In the genomic region with DNA sequence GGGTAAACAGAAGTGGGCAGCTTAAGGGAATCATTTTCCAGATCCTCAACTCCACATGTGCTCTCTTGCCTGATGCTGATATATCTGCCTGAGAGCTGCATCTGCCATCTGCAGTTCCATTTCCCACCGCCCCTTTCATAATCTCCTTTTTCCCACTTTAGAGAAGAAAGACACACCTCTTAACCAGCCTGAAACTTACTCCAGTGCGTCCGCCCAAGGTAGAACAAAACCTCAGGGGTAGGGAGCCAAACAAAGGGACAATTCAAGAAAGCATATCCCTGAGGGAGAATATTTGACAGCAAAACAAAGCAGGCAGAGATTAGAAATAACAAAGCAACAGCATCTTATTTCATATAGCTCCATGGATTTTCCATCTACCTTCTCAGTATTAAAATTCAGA, we compare ENCODE assay signal across 32 cellular contexts. TPM values are rescaled to one million over a fixed set of nuclear protein-coding genes. Genes with fewer than 3 reads are reported as not detected.
A peak's percentile ranks its signal among the peaks of the same experiment; 100 is the strongest.
DNase-seq lines count a peak whose midpoint lies in the region; ATAC-seq and TF ChIP-seq lines count a peak whose summit lies in the region.
"Had no signal": no experiment of that assay in that cellular context is flagged by ENCODE, and none has a peak within 500 bp of the region (broad histone marks: within the 10 kb centered on the region; RNA-seq: fewer than 3 reads in every experiment).

No MANE protein-coding gene starts in this region.

- H3K4me3 ChIP-seq in muscle layer of colon (ENCODE audit: low read depth in 1 of 2, low read length in 2 of 2): no peak overlapping the region
- no peak overlapping the region for H3K4me3 ChIP-seq in transverse colon
- H3K4me3 ChIP-seq: coronary artery, right lobe of liver had no signal

- in situ Hi-C loops in transverse colon (cut with MboI; ENCODE audit: low pct_ligation_motif_present in 1 of 4, low pct_unique_long_range_greater_than_20kb in 1 of 4, low sequenced_read_pairs in 3 of 4): loop anchor here in 1 of 4 donors (25.0 kb wide), 1 partner anchor 359 kb away; a partner anchor contains a TSS

- peaks cover 58% of the 10 kb centered on the region for H3K36me3 Mint-ChIP-seq in CD4-positive, alpha-beta T cell (ENCODE audit: low read depth)

- no peak for TF ChIP-seq CTCF in CD4-positive, alpha-beta T cell (IDR thresholded peaks at IDR 0.05)
- TF ChIP-seq CTCF in transverse colon (IDR thresholded peaks at IDR 0.05): no peak

- WGBS in transverse colon (ENCODE audit: low coverage in 1 of 2), 2 donors: 90 to 93% methylated on average over 3 of the region's 3 CpGs

- POLR2A ChIA-PET in CD4-positive, alpha-beta T cell (lab: Charles Lee): no interaction called here

- no peak for ATAC-seq in CD4-positive, alpha-beta T cell (ENCODE audit: poor library complexity)
- ATAC-seq: left ventricle myocardium superior, PC-3, right lobe of liver, Right ventricle myocardium inferior, T-helper 17 cell had no signal

- H3K36me3 ChIP-seq in muscle layer of colon (ENCODE audit: insufficient read depth, low read length) (peaks cover 28% of the 10 kb centered on the region), transverse colon (peaks cover 0 to 8% (median 0%) of the 10 kb centered on the region in 4 donors)
- H3K36me3 ChIP-seq: right lobe of liver had no signal

- H3K27ac ChIP-seq in CD4-positive, alpha-beta T cell (ENCODE audit: low read depth, low read length): no peak overlapping the region
- H3K27ac ChIP-seq in muscle layer of colon (ENCODE audit: low read depth, low read length) (peak overlapping the region; percentile 9), transverse colon (peak overlapping the region in 1 of 4 donors; percentile 22)
- H3K27ac ChIP-seq: coronary artery, epithelial cell of prostate, right lobe of liver had no signal

- peak overlapping the region; percentile 33 for H3K27ac Mint-ChIP-seq in CD4-positive, alpha-beta T cell
- H3K27ac Mint-ChIP-seq: progenitor cell of endocrine pancreas, T-helper 17 cell had no signal

- no peaks in the 10 kb centered on the region for H3K9me3 Mint-ChIP-seq in CD4-positive, alpha-beta T cell
- H3K9me3 Mint-ChIP-seq: CD4-positive, CD25-positive, alpha-beta regulatory T cell had no signal

- H3K27me3 ChIP-seq in CD4-positive, alpha-beta T cell (ENCODE audit: control insufficient read depth, insufficient read depth, low read length): no peaks in the 10 kb centered on the region
- H3K27me3 ChIP-seq in muscle layer of colon (ENCODE audit: control insufficient read depth in 1 of 2, insufficient read depth in 2 of 2, low read length in 2 of 2): no peaks in the 10 kb centered on the region
- H3K27me3 ChIP-seq in transverse colon: no peaks in the 10 kb centered on the region
- H3K27me3 ChIP-seq: right lobe of liver had no signal

- intact Hi-C loops in CD4-positive, alpha-beta T cell (cut with DNase I, micrococcal nuclease): loop anchor here in 1 of 2 experiments (10.0 kb wide), 1 partner anchor 1053 kb away; no protein-coding TSS in a partner anchor
- intact Hi-C loops in transverse colon (cut with DNase I; ENCODE audit: low total_unique reads): no loop called here

- CTCF ChIA-PET in CD4-positive, alpha-beta T cell (lab: Charles Lee): no interaction called here

- H3K9me3 ChIP-seq in CD4-positive, alpha-beta T cell (ENCODE audit: control insufficient read depth, low read length): no peaks in the 10 kb centered on the region
- H3K9me3 ChIP-seq in muscle layer of colon (ENCODE audit: low read length) (no peaks in the 10 kb centered on the region), transverse colon (no peaks in the 10 kb centered on the region)
- H3K9me3 ChIP-seq: right lobe of liver, SK-N-SH had no signal

- peaks cover 42% of the 10 kb centered on the region for H3K4me1 ChIP-seq in muscle layer of colon (ENCODE audit: insufficient read depth, low read length)
- H3K4me1 ChIP-seq in transverse colon: peaks cover 5 to 13% (median 8%) of the 10 kb centered on the region in 4 donors

- no peak overlapping the region for H3K4me3 Mint-ChIP-seq in CD4-positive, alpha-beta T cell
- H3K4me3 Mint-ChIP-seq: T-helper 17 cell had no signal

- no peak for DNase-seq in CD4-positive, alpha-beta T cell
- DNase-seq in NCI-H187 (lab: John Stamatoyannopoulos, UW) (peak; percentile 55 to 69), NCI-H69 (lab: John Stamatoyannopoulos, UW) (peak; percentile 39), NCI-H2081 (lab: John Stamatoyannopoulos, UW) (no peak), midbrain (lab: John Stamatoyannopoulos, UW) (no peak), transverse colon (no peak), SW 1271 (lab: John Stamatoyannopoulos, UW) (no peak)
- DNase-seq: activated CD4-positive, alpha-beta T cell treated with anti-CD3 and anti-CD28 coated beads, Interleukin-2, amount 50 U/mL, for 4 hours; activated CD8-positive, alpha-beta memory T cell treated with anti-CD3 and anti-CD28 coated beads, Interleukin-2, amount 50 U/mL, for 4 hours; activated naive CD4-positive, alpha-beta T cell; AML-193; caudate nucleus; CD4-positive, CD25-positive, alpha-beta regulatory T cell; effector memory CD4-positive, alpha-beta T cell; left ventricle myocardium superior; mesendoderm; NCI-H1048; NCI-H2029; NCI-H446 treated with DMSO at 0.1 percent for 48 hours; NK-92 treated with Interleukin-12 subunit alpha and Interleukin-12 subunit beta, amount 100 ng/mL, for 24 hours; nucleus accumbens; PC-3; right lobe of liver; SK-N-SH; stimulated activated CD4-positive, alpha-beta T cell treated with anti-CD3 and anti-CD28 coated beads, Interleukin-12 subunit alpha, Interleukin-12 subunit beta, amount 100 ng/mL, for 4 hours; stimulated activated CD4-positive, alpha-beta T cell treated with anti-CD3 and anti-CD28 coated beads, Interleukin-4, amount 100 ng/mL, for 1 hour; T-helper 17 cell had no signal

- no peak for TF ChIP-seq EP300 in transverse colon (IDR thresholded peaks at IDR 0.05; ENCODE audit: low read depth)

- peaks cover 55% of the 10 kb centered on the region for H3K4me1 Mint-ChIP-seq in CD4-positive, alpha-beta T cell (ENCODE audit: low read depth)

- H3K9ac ChIP-seq in muscle layer of colon (ENCODE audit: low read length): no peak overlapping the region
- H3K9ac ChIP-seq: SK-N-SH had no signal

- TF ChIP-seq POLR2A in transverse colon (IDR thresholded peaks at IDR 0.05): no peak

- no peaks in the 10 kb centered on the region for H3K27me3 Mint-ChIP-seq in CD4-positive, alpha-beta T cell
- H3K27me3 Mint-ChIP-seq: CD4-positive, CD25-positive, alpha-beta regulatory T cell; progenitor cell of endocrine pancreas; T-helper 17 cell had no signal

RNA-seq across cellular contexts. Expression of a gene that starts 4.3 kb away (rescaled TPM):
- total RNA-seq in CD4-positive, alpha-beta T cell: 10 to 100 TPM; 11.0 to 11.6 TPM
- 10 to 100 TPM in 3 of 4 donors, 1 to 10 TPM in 1; 8.2 to 23.5 (median 13.4) TPM for total RNA-seq in transverse colon

Comparison
In these comparisons a context has a peak if more than half of its experiments do, and no peak if none do; other contexts are left out.
1. DNase-seq: peak in NCI-H187 (2 of 2) and NCI-H69 (single experiment); none in CD4-positive, alpha-beta T cell (0 of 10), NCI-H2081 (0 of 2), midbrain (single experiment), transverse colon (single experiment) and SW 1271 (0 of 2).